21 cellular contexts compared by ENCODE assay signal in genomic region chr11:19018901-19019300, GRCh38. TPM values are rescaled to one million over a fixed set of nuclear protein-coding genes. Genes with fewer than 3 reads are reported as not detected.
DNase-seq lines count a peak whose midpoint lies in the region; ATAC-seq, FAIRE-seq and TF ChIP-seq lines count a peak whose summit lies in the region.
"Had no signal": no experiment of that assay in that cellular context is flagged by ENCODE, and none has a peak within 500 bp of the region (broad histone marks: within the 10 kb centered on the region; RNA-seq: fewer than 3 reads in every experiment).

No MANE protein-coding gene starts in this region.

- peaks cover 95% of the 10 kb centered on the region for H3K4me1 ChIP-seq in BLaER1
- H3K4me1 ChIP-seq in Karpas-422 (ENCODE audit: low read length), result no peaks in the 10 kb centered on the region
- no peaks in the 10 kb centered on the region for H3K4me1 ChIP-seq in GM12878 (ENCODE audit: control insufficient read depth, insufficient read depth, low read length)
- H3K4me1 ChIP-seq in small intestine (ENCODE audit: control insufficient read depth in 2 of 2, insufficient read depth in 1 of 2, low read depth in 1 of 2, low read length in 1 of 2), result no peaks in the 10 kb centered on the region
- H3K4me1 ChIP-seq: stomach, vagina had no signal

- no peak for TF ChIP-seq CTCF in GM12878 (IDR thresholded peaks at IDR 0.05 in 2 of 3, conservative IDR thresholded peaks at IDR 0.05 in 1 of 3; ENCODE audit: control insufficient read depth in 2 of 3, extremely low read depth in 1 of 3, insufficient read depth in 1 of 3, low read depth in 3 of 3, low read length in 3 of 3)

- CTCF ChIA-PET in GM12878 (lab: Yijun Ruan, JAX), result no interaction called here

- ATAC-seq in GM12878 (no peak), GM19035 (IDR thresholded peaks at IDR 0.05; ENCODE audit: unreplicated experiment) (no peak), GM18868 (IDR thresholded peaks at IDR 0.05; ENCODE audit: unreplicated experiment) (no peak)
- ATAC-seq: natural killer cell treated with Interleukin-12 subunit alpha and Interleukin-12 subunit beta and Interleukin-15 and Interleukin-18, amount 100 ng/mL, for 72 hours had no signal

- no peak for TF ChIP-seq POLR2A in GM12878 (IDR thresholded peaks at IDR 0.05; ENCODE audit: low read depth, low read length)

- WGBS in GM12878 (ENCODE audit: insufficient coverage, insufficient replicate concordance, low lambda C conversion rate, missing lambda C conversion rate), result 1% methylated on average over 3 of the region's 3 CpGs
- 8 to 11% (median 9%) methylated on average over 3 of the region's 3 CpGs for WGBS in small intestine, 3 donors

- no peak overlapping the region for H3K9ac ChIP-seq in BLaER1
- no peak overlapping the region for H3K9ac ChIP-seq in Karpas-422 (ENCODE audit: low read length)
- no peak overlapping the region for H3K9ac ChIP-seq in GM12878 (ENCODE audit: control insufficient read depth, insufficient read depth, low read length)

- H4K20me1 ChIP-seq in BLaER1 (no peaks in the 10 kb centered on the region), Karpas-422 (ENCODE audit: insufficient read depth, low read depth, low read length) (no peaks in the 10 kb centered on the region), GM12878 (ENCODE audit: control insufficient read depth, insufficient read depth) (no peaks in the 10 kb centered on the region)

- H3K36me3 ChIP-seq in BLaER1 (no peaks in the 10 kb centered on the region), Karpas-422 (ENCODE audit: insufficient read depth, low read length) (no peaks in the 10 kb centered on the region), GM12878 (ENCODE audit: control insufficient read depth in 2 of 2, insufficient read depth in 2 of 2, low read length in 1 of 2) (no peaks in the 10 kb centered on the region), small intestine (ENCODE audit: control insufficient read depth in 2 of 2, insufficient read depth in 2 of 2, low read length in 2 of 2) (no peaks in the 10 kb centered on the region)
- H3K36me3 ChIP-seq: stomach, vagina, WERI-Rb-1 had no signal

- no peaks in the 10 kb centered on the region for H3K9me2 ChIP-seq in Karpas-422 (replicated peaks; ENCODE audit: insufficient read depth, low read length)

- no peak for TF ChIP-seq RAD21 in GM12878 (IDR thresholded peaks at IDR 0.05; ENCODE audit: insufficient read depth, low read depth, low read length)

- H3K27me3 ChIP-seq in BLaER1 (no peaks in the 10 kb centered on the region), Karpas-422 (ENCODE audit: low read length) (no peaks in the 10 kb centered on the region), GM12878 (replicated peaks in 1 of 2; ENCODE audit: control insufficient read depth in 2 of 2, insufficient read depth in 2 of 2, low read length in 1 of 2) (no peaks in the 10 kb centered on the region; a peak in 1 of 4 replicates), small intestine (ENCODE audit: control insufficient read depth in 2 of 2, insufficient read depth in 2 of 2, low read length in 2 of 2) (no peaks in the 10 kb centered on the region)
- H3K27me3 ChIP-seq: vagina had no signal

- H3K4me3 ChIP-seq in BLaER1 (no peak overlapping the region), Karpas-422 (ENCODE audit: low read length) (no peak overlapping the region), GM12878 (no peak overlapping the region), small intestine (ENCODE audit: low read depth in 1 of 2, low read length in 2 of 2) (no peak overlapping the region)
- H3K4me3 ChIP-seq: stomach, vagina had no signal

- POLR2A ChIA-PET in GM12878 (lab: Charles Lee), result no interaction called here

- H3K9me3 ChIP-seq in BLaER1, result no peaks in the 10 kb centered on the region; the same call in 1 of the 2 replicates
- H3K9me3 ChIP-seq in Karpas-422 (ENCODE audit: low read length), result no peaks in the 10 kb centered on the region
- no peaks in the 10 kb centered on the region for H3K9me3 ChIP-seq in GM12878 (replicated peaks; ENCODE audit: control insufficient read depth, insufficient read depth, low read length)
- no peaks in the 10 kb centered on the region for H3K9me3 ChIP-seq in small intestine (ENCODE audit: control insufficient read depth, low read depth)
- H3K9me3 ChIP-seq: stomach, vagina had no signal

- in situ Hi-C loops in GM12878 (cut with MboI), result no loop called here

- FAIRE-seq in GM12878 (lab: Jason Lieb, UNC), result no peak
- FAIRE-seq in small intestine (lab: Jason Lieb, UNC), result no peak

- RAD21 ChIA-PET in GM12878 (lab: Charles Lee; ENCODE audit: unreplicated experiment), result no interaction called here

- no peak for TF ChIP-seq EP300 in GM12878 (IDR thresholded peaks at IDR 0.05; ENCODE audit: borderline replicate concordance in 1 of 2, control insufficient read depth in 1 of 2, low read depth in 2 of 2, low read length in 2 of 2)

- SMC1A ChIA-PET in GM12878 (lab: Charles Lee; ENCODE audit: uncharacterized antibody, unreplicated experiment), result no interaction called here

- peak; percentile 44 for DNase-seq in Karpas-422
- no peak for DNase-seq in GM12878 (ENCODE audit: low read depth, low spot score)
- peak; percentile 39 for DNase-seq in kidney tubule cell (ENCODE audit: low spot score)
- no peak for DNase-seq in small intestine
- no peak for DNase-seq in epidermal melanocyte (ENCODE audit: insufficient read length, low spot score)
- DNase-seq: activated CD8-positive, alpha-beta memory T cell treated with anti-CD3 and anti-CD28 coated beads for 24 hours; amniotic stem cell; cerebellar nuclear complex; GOT3; NCI-H187 treated with DMSO at 0.1 percent for 48 hours; NCI-H524 treated with DMSO at 0.1 percent for 48 hours; stomach; T-helper 1 cell; WERI-Rb-1 had no signal

- H3K4me2 ChIP-seq in BLaER1 (no peak overlapping the region), Karpas-422 (ENCODE audit: low read depth, low read length, poor library complexity, severe bottlenecking) (no peak overlapping the region), GM12878 (ENCODE audit: control insufficient read depth, insufficient read depth) (no peak overlapping the region)

- H3K27ac ChIP-seq in BLaER1 (peak overlapping the region; percentile 93), Karpas-422 (ENCODE audit: low read length) (no peak overlapping the region), GM12878 (ENCODE audit: control insufficient read depth, insufficient read depth) (no peak overlapping the region), small intestine (ENCODE audit: low read depth in 1 of 2, low read length in 1 of 2) (no peak overlapping the region)
- H3K27ac ChIP-seq: stomach, vagina, WERI-Rb-1 had no signal

- no TSS peak for BruUV-seq in GM12878 (replicated peaks; lab: Mats Ljungman, UMichigan)

- H2AFZ ChIP-seq in Karpas-422 (ENCODE audit: low read length) (no peak overlapping the region), GM12878 (ENCODE audit: control insufficient read depth, low read depth, low read length) (no peak overlapping the region)

- intact Hi-C loops in GM12878 (cut with micrococcal nuclease; ENCODE audit: unreplicated experiment), result no loop called here

- H3K79me2 ChIP-seq in Karpas-422 (ENCODE audit: low read length) (no peaks in the 10 kb centered on the region), GM12878 (ENCODE audit: control insufficient read depth, insufficient read depth, low read length) (no peaks in the 10 kb centered on the region)

TF ChIP-seq in GM12878, 131 proteins besides CTCF, POLR2A, EP300 and RAD21:
- TF ChIP-seq, protein P1, sequence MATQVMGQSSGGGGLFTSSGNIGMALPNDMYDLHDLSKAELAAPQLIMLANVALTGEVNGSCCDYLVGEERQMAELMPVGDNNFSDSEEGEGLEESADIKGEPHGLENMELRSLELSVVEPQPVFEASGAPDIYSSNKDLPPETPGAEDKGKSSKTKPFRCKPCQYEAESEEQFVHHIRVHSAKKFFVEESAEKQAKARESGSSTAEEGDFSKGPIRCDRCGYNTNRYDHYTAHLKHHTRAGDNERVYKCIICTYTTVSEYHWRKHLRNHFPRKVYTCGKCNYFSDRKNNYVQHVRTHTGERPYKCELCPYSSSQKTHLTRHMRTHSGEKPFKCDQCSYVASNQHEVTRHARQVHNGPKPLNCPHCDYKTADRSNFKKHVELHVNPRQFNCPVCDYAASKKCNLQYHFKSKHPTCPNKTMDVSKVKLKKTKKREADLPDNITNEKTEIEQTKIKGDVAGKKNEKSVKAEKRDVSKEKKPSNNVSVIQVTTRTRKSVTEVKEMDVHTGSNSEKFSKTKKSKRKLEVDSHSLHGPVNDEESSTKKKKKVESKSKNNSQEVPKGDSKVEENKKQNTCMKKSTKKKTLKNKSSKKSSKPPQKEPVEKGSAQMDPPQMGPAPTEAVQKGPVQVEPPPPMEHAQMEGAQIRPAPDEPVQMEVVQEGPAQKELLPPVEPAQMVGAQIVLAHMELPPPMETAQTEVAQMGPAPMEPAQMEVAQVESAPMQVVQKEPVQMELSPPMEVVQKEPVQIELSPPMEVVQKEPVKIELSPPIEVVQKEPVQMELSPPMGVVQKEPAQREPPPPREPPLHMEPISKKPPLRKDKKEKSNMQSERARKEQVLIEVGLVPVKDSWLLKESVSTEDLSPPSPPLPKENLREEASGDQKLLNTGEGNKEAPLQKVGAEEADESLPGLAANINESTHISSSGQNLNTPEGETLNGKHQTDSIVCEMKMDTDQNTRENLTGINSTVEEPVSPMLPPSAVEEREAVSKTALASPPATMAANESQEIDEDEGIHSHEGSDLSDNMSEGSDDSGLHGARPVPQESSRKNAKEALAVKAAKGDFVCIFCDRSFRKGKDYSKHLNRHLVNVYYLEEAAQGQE (IDR thresholded peaks at IDR 0.05; ENCODE audit: low read depth, low read length), result peak; percentile 81
- no peak for TF ChIP-seq KDM1A (IDR thresholded peaks at IDR 0.05; ENCODE audit: borderline replicate concordance)

RNA-seq across cellular contexts. Expression of gene MRGPRX2, which starts 41.6 kb away (rescaled TPM):
- total RNA-seq in Karpas-422 (2014; rRNA removed; shearing (Covaris generic); ENCODE audit: low replicate concordance), result not detected in 2 replicates
- total RNA-seq in GM12878 (2013; cell fraction: nucleolus; rRNA removed), result not detected in 2 replicates
- total RNA-seq in GM12878 (2014; rRNA removed), result 0.11 TPM in 1 of 2 replicates, not detected in the other
- total RNA-seq in GM12878 (2014; rRNA removed; fragmentation: Illumina TruSeq; extraction: Trizol), result not detected in 2 replicates
- not detected in 2 replicates for total RNA-seq in GM12878 (2021)
- not detected for polyA plus RNA-seq in GM12878 (2011; ENCODE audit: low read depth)
- 0.03 TPM in 1 of 2 replicates, not detected in the other for polyA plus RNA-seq in GM12878 (2011; rRNA removed)
- polyA plus RNA-seq in GM12878 (2011; cell fraction: cytosol; rRNA removed), result not detected in 2 replicates
- not detected in 2 replicates for polyA plus RNA-seq in GM12878 (2011; cell fraction: nucleus; rRNA removed)
- not detected in 2 replicates for polyA plus RNA-seq in GM12878 (2012)
- not detected in 2 replicates for polyA plus RNA-seq in GM12878 (2014; fragmentation: Illumina TruSeq; extraction: Trizol)
- polyA plus RNA-seq in GM12878 (2014; fragmentation: Nextera tagmentation; extraction: Ambion mirVana), result not detected
- polyA plus RNA-seq in GM12878 (2014; rRNA removed), result not detected in 2 replicates
- not detected for polyA plus RNA-seq in GM12878 (2016; fragmentation: Nextera tagmentation; extraction: Ambion mirVana)
- polyA minus RNA-seq in GM12878 (2011; rRNA and poly(A)+ RNA removed), result not detected in 2 replicates
- not detected in 2 replicates for polyA minus RNA-seq in GM12878 (2011; cell fraction: cytosol; rRNA and poly(A)+ RNA removed)
- polyA minus RNA-seq in GM12878 (2011; cell fraction: nucleus; rRNA and poly(A)+ RNA removed), result not detected in 2 replicates
- under 1 TPM in 1 of 3 donors, not detected in 2; 0.01 TPM for polyA plus RNA-seq in small intestine
- total RNA-seq: activated T-helper 2 cell treated with anti-CD3 and anti-CD28 coated beads, Interferon-gamma antibody, Interleukin-2, Interleukin-4, amounts not matched to agents 10 μg/mL and 5 μg/mL and 100 μg/mL, durations not matched to agents 14 hours and 24 hours and 36 hours; natural killer cell treated with Interleukin-12 subunit alpha and Interleukin-12 subunit beta and Interleukin-15 and Interleukin-18, amount 100 ng/mL, for 72 hours; stomach; vagina had no signal
- polyA plus RNA-seq: AG04450, stomach had no signal

Comparison
In these comparisons a context has a peak if more than half of its experiments do, and no peak if none do; other contexts are left out.
1. DNase-seq: peak in Karpas-422 (single experiment) and kidney tubule cell (single experiment); none in GM12878 (single experiment), small intestine (single experiment) and epidermal melanocyte (single experiment).